Comparison of ENCODE assay signal across 17 cellular contexts in genomic region chr12:22860926-22861325, GRCh38.
"Had no signal": no experiment of that assay in that cellular context is flagged by ENCODE, and none has a peak within 500 bp of the region (broad histone marks: within the 10 kb centered on the region; RNA-seq: fewer than 3 reads in every experiment).

No MANE protein-coding gene starts in this region.

- H3K4me1 ChIP-seq: breast epithelium, left ventricle myocardium inferior, thyroid gland had no signal

- H3K4me3 ChIP-seq: breast epithelium, gastroesophageal sphincter, left ventricle myocardium inferior, mucosa of descending colon, skin epidermis, thyroid gland had no signal

- ATAC-seq: activated naive CD8-positive, alpha-beta T cell treated with anti-CD3 and anti-CD28 coated beads, Interleukin-2, amount 50 U/mL, for 24 hours; effector memory CD8-positive, alpha-beta T cell; gastroesophageal sphincter; mucosa of descending colon; naive thymus-derived CD8-positive, alpha-beta T cell; stimulated activated naive B cell treated with anti-CD40 and anti-IgM and Interleukin-4, amounts not matched to agents 10 μg/mL and 1 μg/mL and 100 μg/mL, for 72 hours had no signal

- DNase-seq: activated CD4-positive, alpha-beta T cell treated with anti-CD3 and anti-CD28 coated beads, Interleukin-2, amount 50 U/mL, for 48 hours; activated naive CD4-positive, alpha-beta T cell treated with anti-CD3 and anti-CD28 coated beads for 36 hours; activated naive CD8-positive, alpha-beta T cell treated with anti-CD3 and anti-CD28 coated beads, Interleukin-2, amount 50 U/mL, for 24 hours; aorta; effector memory CD8-positive, alpha-beta T cell; left ventricle myocardium inferior; mucosa of descending colon; naive thymus-derived CD8-positive, alpha-beta T cell; stimulated activated CD4-positive, alpha-beta T cell treated with anti-CD3 and anti-CD28 coated beads, Interleukin-15, amount 100 ng/mL, for 24 hours; stimulated activated CD4-positive, alpha-beta T cell treated with anti-CD3 and anti-CD28 coated beads, Interleukin-4, amount 100 ng/mL, for 1 hour; stimulated activated naive B cell treated with anti-CD40 and anti-IgM and Interleukin-4, amounts not matched to agents 10 μg/mL and 1 μg/mL and 100 μg/mL, for 72 hours; T1000; thyroid gland had no signal

- H3K27ac ChIP-seq: breast epithelium, gastroesophageal sphincter, left ventricle myocardium inferior, neutrophil, skin epidermis, thyroid gland had no signal

- H3K9me3 ChIP-seq: breast epithelium, gastroesophageal sphincter, left ventricle myocardium inferior, mucosa of descending colon, neutrophil, thyroid gland had no signal

- H3K27me3 ChIP-seq: breast epithelium, gastroesophageal sphincter, neutrophil, thyroid gland had no signal

- H3K36me3 ChIP-seq: breast epithelium, gastroesophageal sphincter, left ventricle myocardium inferior, neutrophil, thyroid gland had no signal
